In the genomic region with DNA sequence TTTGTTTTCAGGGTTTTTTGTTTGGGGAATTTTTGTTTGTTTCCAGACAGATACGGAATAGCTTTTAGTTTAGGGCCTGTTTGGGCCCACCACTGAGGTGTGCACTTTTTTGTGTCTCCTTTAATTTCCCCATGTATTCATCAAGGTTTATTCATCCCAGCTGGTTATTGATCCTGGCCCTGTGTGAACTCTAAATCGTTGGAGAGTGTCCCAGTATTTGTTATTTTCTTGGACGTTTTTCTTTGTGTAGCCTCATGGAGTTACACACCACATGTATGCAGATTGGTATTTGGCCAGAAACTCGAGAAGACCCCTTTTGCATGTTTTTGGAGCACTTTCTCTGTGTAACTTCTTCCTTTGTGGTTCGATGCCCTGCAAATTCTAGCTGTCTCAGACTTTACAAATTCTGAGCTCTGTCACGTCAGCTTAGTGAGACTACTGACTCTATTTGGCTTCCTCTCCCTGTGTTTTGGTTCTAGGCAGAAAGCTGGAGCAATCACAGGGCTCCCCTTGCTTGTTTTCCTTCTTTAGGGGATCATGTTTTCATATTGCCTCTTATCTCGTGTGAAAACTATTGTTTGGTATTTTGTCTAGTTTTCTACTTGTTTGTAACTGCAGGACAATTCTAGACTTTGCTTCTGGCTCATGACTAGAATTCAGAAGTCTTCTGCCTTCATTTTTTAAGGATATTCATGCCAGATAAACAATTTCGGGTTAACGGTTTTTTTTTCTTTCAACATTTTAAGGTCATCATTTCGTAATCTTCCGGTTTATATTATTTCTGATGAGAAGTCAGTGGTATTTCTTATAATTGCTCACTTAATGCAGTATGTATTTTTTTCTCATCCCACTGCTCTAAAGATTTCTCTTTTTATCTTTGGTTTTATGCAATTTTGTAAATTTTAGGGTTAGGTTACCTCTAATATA, we compare ENCODE assay signal across 13 cellular contexts. TPM values are rescaled to one million over a fixed set of nuclear protein-coding genes. Genes with fewer than 3 reads are reported as not detected.
A peak's percentile ranks its signal among the peaks of the same experiment; 100 is the strongest.
DNase-seq lines count a peak whose midpoint lies in the region; ATAC-seq, FAIRE-seq and TF ChIP-seq lines count a peak whose summit lies in the region.
"Had no signal": no experiment of that assay in that cellular context is flagged by ENCODE, and none has a peak within 500 bp of the region (broad histone marks: within the 10 kb centered on the region; RNA-seq: fewer than 3 reads in every experiment).

No MANE protein-coding gene starts in this region.

- 88% methylated on average over 7 of the region's 11 CpGs for WGBS in mesenchymal stem cell

- no peak for TF ChIP-seq POLR2A in vagina (IDR thresholded peaks at IDR 0.05)
- no peak for TF ChIP-seq POLR2A in GM12891 (IDR thresholded peaks at IDR 0.05; ENCODE audit: low read depth, low read length)

- H2BK5ac ChIP-seq in mesenchymal stem cell (ENCODE audit: low read depth, low read length, poor library complexity, severe bottlenecking) = no peak overlapping the region

- no peak overlapping the region for H4K91ac ChIP-seq in mesenchymal stem cell (ENCODE audit: low read length)

- peak overlapping the region; percentile 11 for H3K4me2 ChIP-seq in mesenchymal stem cell (ENCODE audit: low read length, poor library complexity, severe bottlenecking)

- FAIRE-seq in GM12891 (lab: Jason Lieb, UNC) = no peak

- H2BK15ac ChIP-seq in mesenchymal stem cell (ENCODE audit: low read depth, poor library complexity, severe bottlenecking) = no peak overlapping the region

- H3K27ac ChIP-seq in left ventricle myocardium inferior (replicated peaks) (peak overlapping the region; percentile 0), mesenchymal stem cell (ENCODE audit: low read length, poor library complexity, severe bottlenecking) (peak overlapping the region; percentile 53), vagina (peak overlapping the region; percentile 62)

- peak overlapping the region; percentile 85 for H3K9ac ChIP-seq in mesenchymal stem cell (ENCODE audit: low read length)

- no peaks in the 10 kb centered on the region for H3K36me3 ChIP-seq in left ventricle myocardium inferior
- H3K36me3 ChIP-seq in mesenchymal stem cell (ENCODE audit: control insufficient read depth in 1 of 2, insufficient read depth in 2 of 2, low read depth in 1 of 2, low read length in 2 of 2) = peaks cover 0 to 17% of the 10 kb centered on the region in 2 experiments
- no peaks in the 10 kb centered on the region for H3K36me3 ChIP-seq in vagina
- H3K36me3 ChIP-seq: heart left ventricle had no signal

- peaks cover 53% of the 10 kb centered on the region for H3K4me1 ChIP-seq in left ventricle myocardium inferior
- peaks cover 3% of the 10 kb centered on the region for H3K4me1 ChIP-seq in mesenchymal stem cell (ENCODE audit: control insufficient read depth, insufficient read depth, low read depth, low read length)
- H3K4me1 ChIP-seq in vagina = peaks cover 56% of the 10 kb centered on the region

- H3K79me1 ChIP-seq in mesenchymal stem cell (replicated peaks; ENCODE audit: low read length, poor library complexity, severe bottlenecking) = no peaks in the 10 kb centered on the region

- H3K27me3 ChIP-seq in left ventricle myocardium inferior (ENCODE audit: low read depth) (no peaks in the 10 kb centered on the region), mesenchymal stem cell (ENCODE audit: control insufficient read depth in 1 of 2, insufficient read depth in 1 of 2, low read length in 2 of 2) (no peaks in the 10 kb centered on the region), vagina (no peaks in the 10 kb centered on the region)
- H3K27me3 ChIP-seq: heart left ventricle had no signal

- H2AFZ ChIP-seq in mesenchymal stem cell (ENCODE audit: low read depth, low read length) = no peak overlapping the region

- no peak overlapping the region for H3K18ac ChIP-seq in mesenchymal stem cell (ENCODE audit: low read depth in 1 of 2, low read length in 2 of 2)

- DNase-seq in left ventricle myocardium inferior (no peak), Right ventricle myocardium inferior (ENCODE audit: missing footprints) (no peak), astrocyte of the hippocampus (ENCODE audit: low read depth, low spot score) (peak; percentile 20), mesenchymal stem cell (no peak), vagina (ENCODE audit: extremely low spot score in 2 of 2) (no peak), GM12891 (ENCODE audit: insufficient read length, low spot score) (no peak)
- no peak for DNase-seq in activated T-cell treated with anti-CD3 and anti-CD28 coated beads, Interleukin-2, amount 50 U/mL, for 1 hour
- DNase-seq: activated CD8-positive, alpha-beta memory T cell treated with anti-CD3 and anti-CD28 coated beads for 24 hours; activated naive CD4-positive, alpha-beta T cell treated with anti-CD3 and anti-CD28 coated beads, Interleukin-2, amount 50 U/mL, for 16 hours; dermis blood vessel endothelial cell; heart left ventricle; NCI-H1436 treated with DMSO at 0.1 percent for 48 hours had no signal

- intact Hi-C loops in left ventricle myocardium inferior (cut with micrococcal nuclease) = no loop called here
- intact Hi-C loops in Right ventricle myocardium inferior (cut with DNase I) = no loop called here
- intact Hi-C loops in vagina (cut with DNase I) = no loop called here

- H3K23ac ChIP-seq in mesenchymal stem cell (ENCODE audit: low read length in 2 of 2) = no peak overlapping the region

- no peak overlapping the region for H2AK5ac ChIP-seq in mesenchymal stem cell (ENCODE audit: low read length, severe bottlenecking)

- no peak for ATAC-seq in Right ventricle myocardium inferior
- ATAC-seq in GM19397 (IDR thresholded peaks at IDR 0.05; ENCODE audit: unreplicated experiment) = no peak
- ATAC-seq: heart left ventricle had no signal

- no peak overlapping the region for H3K4ac ChIP-seq in mesenchymal stem cell (ENCODE audit: low read depth in 1 of 2, low read length in 2 of 2)

- H4K8ac ChIP-seq in mesenchymal stem cell (ENCODE audit: low read length) = no peak overlapping the region

- no peak overlapping the region for H2BK12ac ChIP-seq in mesenchymal stem cell (ENCODE audit: low read length in 2 of 2)

- no peak overlapping the region for H3K4me3 ChIP-seq in left ventricle myocardium inferior
- H3K4me3 ChIP-seq in mesenchymal stem cell (ENCODE audit: insufficient read depth in 1 of 2, low read depth in 1 of 2, low read length in 2 of 2) = peak overlapping the region in 1 of 2 experiments; percentile 67
- peak overlapping the region in 1 of 2 donors; percentile 7 for H3K4me3 ChIP-seq in vagina

- peaks cover 29% of the 10 kb centered on the region for H3K9me3 ChIP-seq in left ventricle myocardium inferior (replicated peaks)
- H3K9me3 ChIP-seq in mesenchymal stem cell (ENCODE audit: control insufficient read depth, low read length) = no peaks in the 10 kb centered on the region
- H3K9me3 ChIP-seq in vagina = no peaks in the 10 kb centered on the region

- no peak overlapping the region for H3K14ac ChIP-seq in mesenchymal stem cell (ENCODE audit: low read length in 2 of 2)

- TF ChIP-seq CTCF in left ventricle myocardium inferior (IDR thresholded peaks at IDR 0.05; ENCODE audit: borderline replicate concordance) (no peak), vagina (IDR thresholded peaks at IDR 0.05) (no peak)

- H2BK120ac ChIP-seq in mesenchymal stem cell (ENCODE audit: low read depth, low read length) = no peak overlapping the region

TF ChIP-seq in GM12891, 5 proteins besides CTCF, POLR2A, EP300 and RAD21:
- TF ChIP-seq PAX5 (IDR thresholded peaks at IDR 0.05; ENCODE audit: insufficient read depth, low read length, severe bottlenecking) (no peak), POU2F2 (IDR thresholded peaks at IDR 0.05; ENCODE audit: low read depth, low read length) (no peak), SPI1 (IDR thresholded peaks at IDR 0.05; ENCODE audit: low read depth, low read length) (no peak), TAF1 (IDR thresholded peaks at IDR 0.05; ENCODE audit: low read depth, low read length) (no peak), POLR2AphosphoS5 (IDR thresholded peaks at IDR 0.05; ENCODE audit: low read depth, low read length) (no peak)
TF ChIP-seq in GM12891: peak in this region for 0.

RNA-seq across cellular contexts. Expression of a gene that starts 18.0 kb away (rescaled TPM):
- total RNA-seq in left ventricle myocardium inferior (19.7 TPM), Right ventricle myocardium inferior (18.2 TPM), vagina (26.0 TPM)
- 17.2 TPM for polyA plus RNA-seq in mesenchymal stem cell (2013, experiment 1 of 2)
- polyA plus RNA-seq in mesenchymal stem cell (2013, experiment 2 of 2) = 17.6 TPM
- polyA plus RNA-seq in GM12891 (2012; ENCODE audit: low read depth, missing spikeins) = 3.1 TPM

Comparison
In these comparisons a context has a peak if more than half of its experiments do, and no peak if none do; other contexts are left out.
1. H3K27ac ChIP-seq: peak in every context shown above with its lines; median percentile 62 in vagina; 53 in mesenchymal stem cell; 0 in left ventricle myocardium inferior.